In the genomic region with DNA sequence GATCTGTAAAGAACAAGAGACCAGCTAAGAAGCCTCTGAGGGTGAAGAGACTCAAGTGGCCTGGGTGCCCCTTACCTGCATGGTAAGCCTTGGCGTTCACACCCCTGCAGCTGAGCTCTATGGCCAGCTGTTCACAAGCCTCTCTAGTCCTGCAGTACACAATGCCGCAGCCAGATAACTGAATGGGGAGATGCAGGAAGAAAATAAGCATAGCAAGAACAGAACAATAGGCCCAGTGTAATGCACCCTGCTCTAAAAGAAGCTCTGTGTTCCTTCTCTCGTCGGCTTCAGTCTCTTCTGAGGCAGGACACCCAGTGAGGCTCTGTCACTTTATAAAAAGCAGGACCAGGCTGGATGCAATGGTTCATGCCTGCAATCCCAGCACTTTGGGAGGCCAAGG, we compare ENCODE assay signal across 18 cellular contexts. TPM values are rescaled to one million over a fixed set of nuclear protein-coding genes. Genes with fewer than 3 reads are reported as not detected.
DNase-seq lines count a peak whose midpoint lies in the region; ATAC-seq and TF ChIP-seq lines count a peak whose summit lies in the region.
"Had no signal": no experiment of that assay in that cellular context is flagged by ENCODE, and none has a peak within 500 bp of the region (broad histone marks: within the 10 kb centered on the region; RNA-seq: fewer than 3 reads in every experiment).

No MANE protein-coding gene starts in this region.

- H3K9me3 Mint-ChIP-seq in neural crest cell (no peaks in the 10 kb centered on the region), type B pancreatic cell (no peaks in the 10 kb centered on the region), HFFc6 (no peaks in the 10 kb centered on the region)
- H3K9me3 Mint-ChIP-seq in naive thymus-derived CD8-positive, alpha-beta T cell, result no peaks in the 10 kb centered on the region
- no peaks in the 10 kb centered on the region for H3K9me3 Mint-ChIP-seq in activated T-cell treated with anti-CD3 and anti-CD28 coated beads, Interleukin-2, amount 50 U/mL, for 24 hours
- H3K9me3 Mint-ChIP-seq: CD8-positive, alpha-beta T cell had no signal

- H3K27me3 Mint-ChIP-seq in neural crest cell (ENCODE audit: low read depth) (no peaks in the 10 kb centered on the region), type B pancreatic cell (no peaks in the 10 kb centered on the region), HFFc6 (ENCODE audit: insufficient read depth) (no peaks in the 10 kb centered on the region; the same call in 1 of the 2 replicates)
- no peaks in the 10 kb centered on the region for H3K27me3 Mint-ChIP-seq in naive thymus-derived CD8-positive, alpha-beta T cell
- no peaks in the 10 kb centered on the region for H3K27me3 Mint-ChIP-seq in activated T-cell treated with anti-CD3 and anti-CD28 coated beads, Interleukin-2, amount 50 U/mL, for 24 hours

- H3K4me1 Mint-ChIP-seq in neural crest cell (peaks cover 23% of the 10 kb centered on the region), type B pancreatic cell (ENCODE audit: unreplicated experiment) (peaks cover 6% of the 10 kb centered on the region), HFFc6 (ENCODE audit: low read depth) (peaks cover 8% of the 10 kb centered on the region)
- H3K4me1 Mint-ChIP-seq in naive thymus-derived CD8-positive, alpha-beta T cell, result peaks cover 0 to 23% (median 11%) of the 10 kb centered on the region in 4 donors
- H3K4me1 Mint-ChIP-seq in activated T-cell treated with anti-CD3 and anti-CD28 coated beads, Interleukin-2, amount 50 U/mL, for 24 hours (ENCODE audit: low read depth), result peaks cover 12% of the 10 kb centered on the region

- in situ Hi-C loops in SK-MEL-5 (cut with HindIII; ENCODE audit: low pct_unique_long_range_greater_than_20kb, low sequenced_read_pairs), result no loop called here

- TF ChIP-seq CTCF in neural crest cell (conservative IDR thresholded peaks at IDR 0.05) (no peak), type B pancreatic cell (conservative IDR thresholded peaks at IDR 0.05) (peak; percentile 32), HFFc6 (IDR thresholded peaks at IDR 0.05) (no peak)

- DNase-seq in SK-MEL-5 (ENCODE audit: low read depth, low spot score) (peak; percentile 97), foreskin melanocyte (peak; percentile 82), neural crest cell (ENCODE audit: low read depth, low spot score) (peak; percentile 14), type B pancreatic cell (ENCODE audit: extremely low spot score, unreplicated experiment) (no peak), HFFc6 (no peak)
- DNase-seq in naive thymus-derived CD8-positive, alpha-beta T cell, result no peak
- DNase-seq in activated T-cell treated with anti-CD3 and anti-CD28 coated beads, Interleukin-2, amount 50 U/mL, for 24 hours, result no peak
- DNase-seq: ACHN; BE2C; CD8-positive, alpha-beta T cell; GF-D8; Kasumi-1; NCI-H1417; NCI-H1930; NCI-H2171 treated with DMSO at 0.1 percent for 48 hours; NCI-H774; SHP77 treated with DMSO at 0.1 percent for 48 hours had no signal

- no peak for ATAC-seq in naive thymus-derived CD8-positive, alpha-beta T cell
- ATAC-seq: CD8-positive, alpha-beta T cell had no signal

- H3K36me3 Mint-ChIP-seq in neural crest cell (ENCODE audit: low read depth) (no peaks in the 10 kb centered on the region), type B pancreatic cell (peaks cover 6% of the 10 kb centered on the region), HFFc6 (ENCODE audit: low read depth) (peaks cover 14% of the 10 kb centered on the region)
- H3K36me3 Mint-ChIP-seq in naive thymus-derived CD8-positive, alpha-beta T cell, result peaks cover 0 to 44% (median 14%) of the 10 kb centered on the region in 3 donors
- H3K36me3 Mint-ChIP-seq in activated T-cell treated with anti-CD3 and anti-CD28 coated beads, Interleukin-2, amount 50 U/mL, for 24 hours (ENCODE audit: low read depth), result peaks cover 54% of the 10 kb centered on the region

- H3K4me3 Mint-ChIP-seq in neural crest cell (peak overlapping the region; percentile 82), type B pancreatic cell (no peak overlapping the region), HFFc6 (no peak overlapping the region)
- peak overlapping the region in 1 of 10 donors; percentile 34 for H3K4me3 Mint-ChIP-seq in naive thymus-derived CD8-positive, alpha-beta T cell
- no peak overlapping the region for H3K4me3 Mint-ChIP-seq in activated T-cell treated with anti-CD3 and anti-CD28 coated beads, Interleukin-2, amount 50 U/mL, for 24 hours
- H3K4me3 Mint-ChIP-seq: CD8-positive, alpha-beta T cell had no signal

- POLR2A ChIA-PET in naive thymus-derived CD8-positive, alpha-beta T cell (lab: Charles Lee), result no interaction called here

- H3K27ac Mint-ChIP-seq in neural crest cell (ENCODE audit: unreplicated experiment) (no peak overlapping the region), type B pancreatic cell (no peak overlapping the region), HFFc6 (no peak overlapping the region)
- H3K27ac Mint-ChIP-seq in naive thymus-derived CD8-positive, alpha-beta T cell, result no peak overlapping the region
- H3K27ac Mint-ChIP-seq in activated T-cell treated with anti-CD3 and anti-CD28 coated beads, Interleukin-2, amount 50 U/mL, for 24 hours, result no peak overlapping the region
- H3K27ac Mint-ChIP-seq: CD8-positive, alpha-beta T cell had no signal

RNA-seq across cellular contexts. Expression of a gene that starts 5.4 kb away (rescaled TPM):
- total RNA-seq in SK-MEL-5 (2014; rRNA removed; shearing (Covaris generic)), result 27.7 and 32.9 TPM in 2 replicates
- polyA plus RNA-seq in SK-MEL-5 (2015; cell fraction: cytosol; rRNA removed), result 40.9 and 53.2 TPM in 2 replicates
- polyA plus RNA-seq in SK-MEL-5 (2015; cell fraction: nucleus; rRNA removed), result 374 and 389 TPM in 2 replicates
- total RNA-seq in neural crest cell (47.3 and 47.5 TPM in 2 replicates), type B pancreatic cell (ENCODE audit: low replicate concordance) (64.7 and 90.4 TPM in 2 replicates)
- total RNA-seq in naive thymus-derived CD8-positive, alpha-beta T cell, result 10 to 100 TPM; 76.0 to 79.0 TPM
- polyA plus RNA-seq in naive thymus-derived CD8-positive, alpha-beta T cell, result 10 to 100 TPM; 12.3 to 23.4 (median 19.3) TPM
- 10 to 100 TPM; 18.7 to 22.6 (median 21.2) TPM for total RNA-seq in HFFc6 (2021; fragmentation: NEBNext Ultra II Directional; extraction: Animal tissue kit (Norgen Biotek cat#: 25700))

RNA-seq across cellular contexts. Expression of a gene that starts 5.6 kb away (rescaled TPM):
- total RNA-seq in SK-MEL-5 (2014; rRNA removed; shearing (Covaris generic)), result 70.4 and 85.1 TPM in 2 replicates
- polyA plus RNA-seq in SK-MEL-5 (2015; cell fraction: cytosol; rRNA removed), result 49.2 and 53.8 TPM in 2 replicates
- polyA plus RNA-seq in SK-MEL-5 (2015; cell fraction: nucleus; rRNA removed), result 335 and 345 TPM in 2 replicates
- total RNA-seq in neural crest cell (113 and 123 TPM in 2 replicates), type B pancreatic cell (ENCODE audit: low replicate concordance) (88.1 and 89.3 TPM in 2 replicates)
- total RNA-seq in naive thymus-derived CD8-positive, alpha-beta T cell, result 100 to 1,000 TPM in 1 of 2 experiments, 10 to 100 TPM in 1; 99.2 to 121 TPM
- 10 to 100 TPM; 57.8 to 72.0 (median 69.6) TPM for polyA plus RNA-seq in naive thymus-derived CD8-positive, alpha-beta T cell
- 10 to 100 TPM; 68.4 to 81.5 (median 71.4) TPM for total RNA-seq in HFFc6 (2021; fragmentation: NEBNext Ultra II Directional; extraction: Animal tissue kit (Norgen Biotek cat#: 25700))

RNA-seq across cellular contexts. Expression of a gene that starts 28.3 kb away (rescaled TPM):
- total RNA-seq in SK-MEL-5 (2014; rRNA removed; shearing (Covaris generic)), result not detected in 2 replicates
- polyA plus RNA-seq in SK-MEL-5 (2015; cell fraction: cytosol; rRNA removed), result not detected in 2 replicates
- not detected in 2 replicates for polyA plus RNA-seq in SK-MEL-5 (2015; cell fraction: nucleus; rRNA removed)
- 0.32 TPM in 1 of 2 replicates, not detected in the other for total RNA-seq in neural crest cell
- 9.3 and 17.7 TPM in 2 replicates for total RNA-seq in type B pancreatic cell (ENCODE audit: low replicate concordance)
- 1 to 10 TPM in 1 of 2 experiments, under 1 TPM in 1; 0.82 to 1.3 TPM for total RNA-seq in naive thymus-derived CD8-positive, alpha-beta T cell
- under 1 TPM in 2 of 3 donors, not detected in 1; 0.06 to 0.13 TPM for polyA plus RNA-seq in naive thymus-derived CD8-positive, alpha-beta T cell
- under 1 TPM in 1 of 6 experiments, not detected in 5; 0.09 TPM for total RNA-seq in HFFc6 (2021; fragmentation: NEBNext Ultra II Directional; extraction: Animal tissue kit (Norgen Biotek cat#: 25700))
- total RNA-seq: H1 had no signal
- polyA plus RNA-seq: H1 had no signal

RNA-seq across cellular contexts. Expression of a gene that starts 59.7 kb away (rescaled TPM):
- 0.05 TPM in 1 of 2 replicates, not detected in the other for total RNA-seq in SK-MEL-5 (2014; rRNA removed; shearing (Covaris generic))
- 0.19 and 0.24 TPM in 2 replicates for polyA plus RNA-seq in SK-MEL-5 (2015; cell fraction: cytosol; rRNA removed)
- polyA plus RNA-seq in SK-MEL-5 (2015; cell fraction: nucleus; rRNA removed), result 0.11 TPM in 1 of 2 replicates, not detected in the other
- total RNA-seq in neural crest cell, result 0.64 and 1.4 TPM in 2 replicates
- 26.4 and 57.8 TPM in 2 replicates for total RNA-seq in type B pancreatic cell (ENCODE audit: low replicate concordance)
- total RNA-seq in naive thymus-derived CD8-positive, alpha-beta T cell, result 1 to 10 TPM; 1.5 to 2.4 TPM
- polyA plus RNA-seq in naive thymus-derived CD8-positive, alpha-beta T cell, result 1 to 10 TPM in 2 of 3 donors, under 1 TPM in 1; 0.35 to 1.9 (median 1.4) TPM
- 1 to 10 TPM in 1 of 6 experiments, under 1 TPM in 4, not detected in 1; 0.28 to 1.0 (median 0.76) TPM for total RNA-seq in HFFc6 (2021; fragmentation: NEBNext Ultra II Directional; extraction: Animal tissue kit (Norgen Biotek cat#: 25700))

Comparison
In these comparisons a context has a peak if more than half of its experiments do, and no peak if none do; other contexts are left out.
1. DNase-seq: peak in SK-MEL-5 (single experiment), foreskin melanocyte (single experiment) and neural crest cell (single experiment); none in type B pancreatic cell (single experiment), naive thymus-derived CD8-positive, alpha-beta T cell (0 of 10), HFFc6 (single experiment) and activated T-cell treated with anti-CD3 and anti-CD28 coated beads, Interleukin-2, amount 50 U/mL, for 24 hours (single experiment).